ENCODE assay signal across 16 cellular contexts in the genomic region with DNA sequence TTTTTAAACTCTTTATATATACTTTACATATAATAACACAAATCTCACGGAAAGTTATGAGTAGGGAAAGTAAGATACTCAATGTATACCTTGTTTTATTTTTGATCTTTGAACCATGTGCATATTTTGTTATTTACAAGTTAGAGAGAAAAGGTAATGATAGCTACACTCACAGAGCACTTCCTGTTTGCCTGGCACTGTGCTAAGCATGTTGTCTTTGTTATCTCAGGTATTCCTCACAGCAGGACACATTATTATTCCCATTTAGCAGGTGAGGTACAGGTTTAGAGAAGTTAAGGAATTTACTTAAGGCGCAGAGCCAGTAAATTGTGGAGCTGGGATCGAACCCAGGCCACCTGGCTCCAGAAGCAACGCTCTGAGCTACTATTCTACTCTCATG. TPM values are rescaled to one million over a fixed set of nuclear protein-coding genes. Genes with fewer than 3 reads are reported as not detected.
DNase-seq lines count a peak whose midpoint lies in the region; ATAC-seq and TF ChIP-seq lines count a peak whose summit lies in the region.
"Had no signal": no experiment of that assay in that cellular context is flagged by ENCODE, and none has a peak within 500 bp of the region (broad histone marks: within the 10 kb centered on the region; RNA-seq: fewer than 3 reads in every experiment).

No MANE protein-coding gene starts in this region.

- in situ Hi-C loops in mammary epithelial cell (cut with MboI; ENCODE audit: low sequenced_read_pairs in 2 of 2): no loop called here

- H3K27ac ChIP-seq in mammary epithelial cell (ENCODE audit: insufficient read depth, low read depth, low read length) (peak overlapping the region; percentile 92), RWPE2 (ENCODE audit: poor library complexity, severe bottlenecking) (peak overlapping the region; percentile 91), epithelial cell of prostate (peak overlapping the region; percentile 94), right lobe of liver (peak overlapping the region in 2 of 3 donors; percentile 79 to 92)
- H3K27ac ChIP-seq: BLaER1 treated with 17β-estradiol and CSF1 and Interleukin-3, amounts not matched to agents 10 nM and 100 nM had no signal

- no peak for TF ChIP-seq POLR2A in right lobe of liver (IDR thresholded peaks at IDR 0.05)

- no peaks in the 10 kb centered on the region for H3K27me3 Mint-ChIP-seq in MCF 10A (ENCODE audit: insufficient read depth, unreplicated experiment)
- H3K27me3 Mint-ChIP-seq: CD4-positive, CD25-positive, alpha-beta regulatory T cell had no signal

- H3K4me2 ChIP-seq in mammary epithelial cell (ENCODE audit: insufficient read depth, low read depth, low read length): peak overlapping the region; percentile 11
- H3K4me2 ChIP-seq: BLaER1 treated with 17β-estradiol and CSF1 and Interleukin-3, amounts not matched to agents 10 nM and 100 nM had no signal

- H3K9me3 Mint-ChIP-seq in MCF 10A (ENCODE audit: unreplicated experiment): no peaks in the 10 kb centered on the region

- peaks cover 8% of the 10 kb centered on the region for H3K4me1 Mint-ChIP-seq in MCF 10A (ENCODE audit: insufficient read depth, unreplicated experiment)

- peak overlapping the region; percentile 14 for H3K9ac ChIP-seq in mammary epithelial cell (ENCODE audit: insufficient read depth, low read length)
- H3K9ac ChIP-seq: BLaER1 treated with 17β-estradiol and CSF1 and Interleukin-3, amounts not matched to agents 10 nM and 100 nM had no signal

- no peaks in the 10 kb centered on the region for H3K36me3 Mint-ChIP-seq in MCF 10A (ENCODE audit: insufficient read depth, unreplicated experiment)
- H3K36me3 Mint-ChIP-seq: CD4-positive, CD25-positive, alpha-beta regulatory T cell had no signal

- H3K4me1 ChIP-seq in mammary epithelial cell (ENCODE audit: insufficient read depth, low read length) (peaks cover 20% of the 10 kb centered on the region), RWPE2 (ENCODE audit: insufficient read depth, poor library complexity, severe bottlenecking) (peaks cover 18% of the 10 kb centered on the region), right lobe of liver (peaks cover 0 to 37% (median 10%) of the 10 kb centered on the region in 4 donors)
- H3K4me1 ChIP-seq: HAP-1 had no signal

- H3K9me3 ChIP-seq in mammary epithelial cell (replicated peaks; ENCODE audit: insufficient read depth, low read length) (peaks cover 5% of the 10 kb centered on the region), RWPE2 (ENCODE audit: severe bottlenecking) (no peaks in the 10 kb centered on the region), right lobe of liver (no peaks in the 10 kb centered on the region)
- H3K9me3 ChIP-seq: HAP-1 had no signal

- no peaks in the 10 kb centered on the region for H3K79me2 ChIP-seq in mammary epithelial cell (ENCODE audit: insufficient read depth, low read length)

- POLR2A ChIA-PET in MCF 10A (lab: Yijun Ruan, JAX): no interaction called here

- CTCF ChIA-PET in mammary epithelial cell (lab: Charles Lee; ENCODE audit: low non-redundant PET): no interaction called here
- CTCF ChIA-PET in MCF 10A (lab: Yijun Ruan, JAX): interaction anchor here (1.1 to 2.7 kb wide), 2 partner anchors 15 to 187 kb away, joined by 4 to 16 read pairs; no protein-coding TSS in a partner anchor

- no peak overlapping the region for H3K27ac Mint-ChIP-seq in MCF 10A (ENCODE audit: low read depth, unreplicated experiment)

- TF ChIP-seq CTCF in mammary epithelial cell (conservative IDR thresholded peaks at IDR 0.05 in 1 of 2, IDR thresholded peaks at IDR 0.05 in 1 of 2; ENCODE audit: extremely low read depth in 1 of 2, insufficient read depth in 1 of 2, low read depth in 1 of 2, low read length in 2 of 2) (no peak), MCF 10A (IDR thresholded peaks at IDR 0.05; ENCODE audit: unreplicated experiment) (no peak), RWPE2 (IDR thresholded peaks at IDR 0.05; ENCODE audit: poor library complexity, severe bottlenecking) (no peak), right lobe of liver (IDR thresholded peaks at IDR 0.05) (no peak)

- H3K4me3 Mint-ChIP-seq in MCF 10A (ENCODE audit: unreplicated experiment): no peak overlapping the region
- H3K4me3 Mint-ChIP-seq: CD4-positive, CD25-positive, alpha-beta regulatory T cell had no signal

- ATAC-seq in RWPE2 (ENCODE audit: low read depth) (no peak), right lobe of liver (peak in 1 of 4 donors; percentile 21)

- H3K27me3 ChIP-seq in mammary epithelial cell (ENCODE audit: insufficient read depth, low read length): no peaks in the 10 kb centered on the region
- no peaks in the 10 kb centered on the region for H3K27me3 ChIP-seq in RWPE2 (ENCODE audit: insufficient read depth, poor library complexity, severe bottlenecking)
- no peaks in the 10 kb centered on the region for H3K27me3 ChIP-seq in right lobe of liver
- H3K27me3 ChIP-seq: BLaER1 treated with 17β-estradiol and CSF1 and Interleukin-3, amounts not matched to agents 10 nM and 100 nM had no signal

- no peaks in the 10 kb centered on the region for H4K20me1 ChIP-seq in mammary epithelial cell (ENCODE audit: insufficient read depth, low read length)
- H4K20me1 ChIP-seq: BLaER1 treated with 17β-estradiol and CSF1 and Interleukin-3, amounts not matched to agents 10 nM and 100 nM had no signal

- DNase-seq in mammary epithelial cell: no peak
- no peak for DNase-seq in MCF 10A (ENCODE audit: unreplicated experiment)
- no peak for DNase-seq in RWPE2 (ENCODE audit: low spot score)
- DNase-seq in epithelial cell of prostate (ENCODE audit: low read depth, low spot score): no peak
- DNase-seq in right lobe of liver: no peak
- DNase-seq in iPS-NIHi11 (ENCODE audit: low spot score): no peak
- no peak for DNase-seq in NCI-H1105 (lab: John Stamatoyannopoulos, UW)
- DNase-seq in HuH-7 (ENCODE audit: low spot score): no peak
- DNase-seq: ACHN; CD4-positive, CD25-positive, alpha-beta regulatory T cell; DMS 273 treated with DMSO at 0.1 percent for 48 hours had no signal

- 100% methylated on average over 4 of the region's 4 CpGs for WGBS in mammary epithelial cell (ENCODE audit: low coverage, missing lambda C conversion rate)
- 35% methylated on average over 4 of the region's 4 CpGs for whole genome bisulfite sequencing in right lobe of liver (ENCODE audit: insufficient coverage, low coverage, low lambda C conversion rate, missing lambda C conversion rate)

- dilution Hi-C loops in mammary epithelial cell (cut with HindIII; ENCODE audit: low sequenced_read_pairs): no loop called here

- BruUV-seq in mammary epithelial cell (replicated peaks; lab: Mats Ljungman, UMichigan) (no TSS peak), MCF 10A (replicated peaks; lab: Mats Ljungman, UMichigan) (no TSS peak)

- no peaks in the 10 kb centered on the region for H3K36me3 ChIP-seq in mammary epithelial cell (ENCODE audit: insufficient read depth, low read length)
- H3K36me3 ChIP-seq in RWPE2 (ENCODE audit: low read depth): no peaks in the 10 kb centered on the region
- peaks cover 0 to 7% (median 2%) of the 10 kb centered on the region in 4 donors for H3K36me3 ChIP-seq in right lobe of liver
- H3K36me3 ChIP-seq: BLaER1 treated with 17β-estradiol and CSF1 and Interleukin-3, amounts not matched to agents 10 nM and 100 nM; HAP-1 had no signal

- intact Hi-C loops in mammary epithelial cell (cut with micrococcal nuclease): loop anchor here (5.0 kb wide), 1 partner anchor 214 kb away; no protein-coding TSS in a partner anchor
- intact Hi-C loops in MCF 10A (cut with micrococcal nuclease): no loop called here
- intact Hi-C loops in right lobe of liver (cut with DNase I): no loop called here

- H3K4me3 ChIP-seq in mammary epithelial cell (replicated peaks in 1 of 3; ENCODE audit: insufficient read depth in 1 of 3, low read depth in 2 of 3, low read length in 3 of 3): no peak overlapping the region
- no peak overlapping the region for H3K4me3 ChIP-seq in RWPE2 (ENCODE audit: severe bottlenecking)
- peak overlapping the region; percentile 41 to 74 (median 58) for H3K4me3 ChIP-seq in right lobe of liver
- H3K4me3 ChIP-seq: BLaER1 treated with 17β-estradiol and CSF1 and Interleukin-3, amounts not matched to agents 10 nM and 100 nM; HAP-1 had no signal

- peak overlapping the region; percentile 70 for H2AFZ ChIP-seq in mammary epithelial cell (ENCODE audit: low read depth, low read length)

RNA-seq across cellular contexts. Expression of a gene that starts 3.0 kb away (rescaled TPM):
- total RNA-seq in mammary epithelial cell: under 1 TPM in 1 of 2 donors, not detected in 1; under 0.01 TPM
- not detected for polyA plus RNA-seq in mammary epithelial cell
- not detected for polyA minus RNA-seq in mammary epithelial cell
- not detected in 2 replicates for total RNA-seq in MCF 10A (2022)
- total RNA-seq in right lobe of liver: 1,000 to 10,000 TPM in 5 of 6 experiments, 100 to 1,000 TPM in 1; 926 to 1,698 (median 1,449) TPM
- total RNA-seq: A172; CD4-positive, CD25-positive, alpha-beta regulatory T cell; Daoy; H1 had no signal
- polyA plus RNA-seq: CD4-positive, CD25-positive, alpha-beta regulatory T cell; H1 had no signal

Comparison
In these comparisons a context has a peak if more than half of its experiments do, and no peak if none do; other contexts are left out.
1. H3K4me3 ChIP-seq: peak in right lobe of liver (3 of 3); none in mammary epithelial cell (0 of 3) and RWPE2 (single experiment).
2. RNA of a gene that starts 3.0 kb away (total RNA-seq): 926 to 1,698 TPM in right lobe of liver; under 0.01 TPM in mammary epithelial cell and not detected in MCF 10A; every median in the first group is over 100 times any median in the second.
3. Peak in every context shown above with its lines, with median percentiles within 50 percentile points of each other: H3K27ac ChIP-seq.